ENCODE assay signal across 1 cellular context in the genomic region with DNA sequence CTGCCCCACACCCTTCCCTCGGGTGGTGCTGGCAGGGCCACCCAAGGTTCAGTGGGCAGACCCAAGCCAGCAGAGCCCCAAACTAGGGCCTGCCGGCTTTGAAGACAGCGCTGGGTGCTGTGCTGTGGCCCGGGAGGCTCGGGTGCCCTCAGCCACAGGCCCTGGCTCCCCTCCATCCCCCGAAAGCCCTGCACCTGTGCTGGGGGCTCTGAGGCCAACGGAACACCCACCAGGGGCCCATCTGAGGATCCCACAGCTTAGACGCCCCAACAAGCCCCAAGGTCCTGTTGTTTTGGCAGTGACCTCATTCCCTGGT.
TF ChIP-seq lines count a peak whose summit lies in the region.

No MANE protein-coding gene starts in this region.

TF ChIP-seq in GM12878, 131 proteins besides CTCF, POLR2A, EP300 and RAD21:
- TF ChIP-seq ZNF217 (IDR thresholded peaks at IDR 0.05) (no peak), SMAD5 (IDR thresholded peaks at IDR 0.05; ENCODE audit: low read depth) (no peak), NBN (IDR thresholded peaks at IDR 0.05) (no peak), IRF5 (IDR thresholded peaks at IDR 0.05; ENCODE audit: borderline replicate concordance) (no peak)
